22 cellular contexts compared by ENCODE assay signal in the genomic region with DNA sequence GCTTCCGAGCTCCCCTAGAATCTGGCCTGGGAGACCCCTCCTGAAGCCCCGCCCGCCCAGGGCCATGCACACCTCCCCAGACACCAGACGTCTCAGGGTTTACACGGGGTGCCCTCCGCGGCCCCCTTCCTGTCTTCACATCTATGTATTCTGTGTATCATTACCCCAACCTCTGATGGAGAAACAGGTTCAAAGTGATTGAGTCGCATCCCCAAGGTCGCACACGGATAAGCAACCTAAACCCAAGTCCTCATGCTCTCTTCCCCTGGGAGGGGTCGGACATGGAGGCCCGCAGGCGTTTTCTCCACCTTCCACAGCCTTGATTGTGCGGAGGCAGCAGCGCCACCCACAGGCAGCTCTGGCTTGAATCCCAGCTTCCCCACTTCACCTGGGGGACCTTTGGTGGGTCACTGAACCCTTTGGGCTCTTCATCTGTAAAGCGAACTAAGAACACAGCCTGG.
A peak's percentile ranks its signal among the peaks of the same experiment; 100 is the strongest.
DNase-seq lines count a peak whose midpoint lies in the region; TF ChIP-seq lines count a peak whose summit lies in the region.
"Had no signal": no experiment of that assay in that cellular context is flagged by ENCODE, and none has a peak within 500 bp of the region (broad histone marks: within the 10 kb centered on the region; RNA-seq: fewer than 3 reads in every experiment).

No MANE protein-coding gene starts in this region.

- peak overlapping the region; percentile 92 for H4K91ac ChIP-seq in trophoblast cell (ENCODE audit: low read depth, low read length)

- no peaks in the 10 kb centered on the region for H3K9me3 ChIP-seq in trophoblast cell (ENCODE audit: insufficient read depth, low read depth, low read length)
- H3K9me3 ChIP-seq in right atrium auricular region = no peaks in the 10 kb centered on the region
- H3K9me3 ChIP-seq: breast epithelium, gastroesophageal sphincter, prostate gland had no signal

- H3K4me1 ChIP-seq in trophoblast cell (ENCODE audit: control insufficient read depth in 1 of 2, insufficient read depth in 2 of 2, low read length in 2 of 2) = peaks cover 11 to 17% of the 10 kb centered on the region in 2 experiments
- H3K4me1 ChIP-seq in right atrium auricular region = peaks cover 0 to 14% of the 10 kb centered on the region in 2 donors
- H3K4me1 ChIP-seq: prostate gland had no signal

- WGBS in trophoblast cell (ENCODE audit: extremely low coverage, insufficient coverage, insufficient read length) = no CpG with 5 or more reads among the region's 16 CpGs

- intact Hi-C loops in CD14-positive monocyte (cut with micrococcal nuclease) = loop anchor here (5.0 kb wide), 2 partner anchors 43 to 77 kb away; no protein-coding TSS in a partner anchor

- no peak overlapping the region for H3K23ac ChIP-seq in trophoblast cell (ENCODE audit: low read length)

- H2BK120ac ChIP-seq in trophoblast cell (ENCODE audit: insufficient read depth, low read length, poor library complexity) = peak overlapping the region; percentile 94

- DNase-seq in CD14-positive monocyte (ENCODE audit: low spot score) (no peak), HL-60 (ENCODE audit: low read depth in 1 of 2, low spot score in 1 of 2) (peak in 1 of 2 experiments; percentile 47), coronary artery (ENCODE audit: low spot score) (peak; percentile 65), trophoblast cell (no peak), NCI-H2107 treated with DMSO at 0.1 percent for 48 hours (lab: John Stamatoyannopoulos, UW; ENCODE audit: unreplicated experiment) (no peak), right atrium auricular region (ENCODE audit: low spot score) (no peak), substantia nigra (lab: John Stamatoyannopoulos, UW) (no peak)
- DNase-seq: activated CD4-positive, CD25-positive, alpha-beta regulatory T cell treated with anti-CD3 and anti-CD28 coated beads, Interleukin-2, amount 50 U/mL, for 72 hours; COR-L47; dermis blood vessel endothelial cell; EL; erythroblast; Karpas-422; midbrain; NCI-H1092 treated with DMSO at 0.1 percent for 48 hours; NCI-H526; PC-9; stimulated activated CD8-positive, alpha-beta memory T cell treated with anti-CD3 and anti-CD28 coated beads, Interleukin-4, amount 100 ng/mL, for 48 hours had no signal

- H3K4me1 Mint-ChIP-seq in CD14-positive monocyte = peaks cover 60% of the 10 kb centered on the region

- H4K12ac ChIP-seq in trophoblast cell (ENCODE audit: low read depth, low read length) = no peak overlapping the region

- no peaks in the 10 kb centered on the region for H3K79me2 ChIP-seq in trophoblast cell (ENCODE audit: control insufficient read depth, insufficient read depth, low read length, poor library complexity)

- H3K9ac ChIP-seq in trophoblast cell (ENCODE audit: low read length) = no peak overlapping the region

- peaks cover 11 to 21% of the 10 kb centered on the region in 2 donors for H3K36me3 Mint-ChIP-seq in CD14-positive monocyte

- no peak overlapping the region for H4K8ac ChIP-seq in trophoblast cell (ENCODE audit: low read depth, low read length)

- no peak overlapping the region for H2BK5ac ChIP-seq in trophoblast cell (ENCODE audit: low read depth, low read length, poor library complexity)

- H3K18ac ChIP-seq in trophoblast cell (ENCODE audit: low read length) = no peak overlapping the region

- H2BK12ac ChIP-seq in trophoblast cell (ENCODE audit: low read length) = peak overlapping the region; percentile 88

- TF ChIP-seq CTCF in CD14-positive monocyte (IDR thresholded peaks at IDR 0.05) = peak; percentile 53
- peak; percentile 40 for TF ChIP-seq CTCF in HL-60 (IDR thresholded peaks at IDR 0.05; ENCODE audit: insufficient read depth, low read length)
- TF ChIP-seq CTCF in coronary artery (IDR thresholded peaks at IDR 0.05) = no peak
- no peak for TF ChIP-seq CTCF in right atrium auricular region (IDR thresholded peaks at IDR 0.05)

- no peak overlapping the region for H2AFZ ChIP-seq in trophoblast cell (ENCODE audit: insufficient read depth, low read length, poor library complexity)
- H2AFZ ChIP-seq: PC-9 had no signal

- peaks cover 0 to 7% (median 2%) of the 10 kb centered on the region in 3 donors for H3K27me3 Mint-ChIP-seq in CD14-positive monocyte (ENCODE audit: low read depth in 3 of 3)

- H3K4me3 Mint-ChIP-seq in CD14-positive monocyte = peak overlapping the region; percentile 85 to 98
- H3K4me3 Mint-ChIP-seq: activated T-helper 1 cell treated with anti-CD3 and anti-CD28 coated beads, Interleukin-12 subunit alpha, Interleukin-12 subunit beta, Interleukin-2, Interleukin-4 antibody, amounts not matched to agents 30 ng/mL and 10 ng/mL and 1 ng/mL, durations not matched to agents 14 hours and 24 hours and 36 hours had no signal

- H3K27ac Mint-ChIP-seq in CD14-positive monocyte = peak overlapping the region; percentile 70 to 98 (median 96)
- H3K27ac Mint-ChIP-seq: activated T-helper 1 cell treated with anti-CD3 and anti-CD28 coated beads, Interleukin-12 subunit alpha, Interleukin-12 subunit beta, Interleukin-2, Interleukin-4 antibody, amounts not matched to agents 30 ng/mL and 10 ng/mL and 1 ng/mL, durations not matched to agents 14 hours and 24 hours and 36 hours had no signal

- peaks cover 0 to 16% (median 14%) of the 10 kb centered on the region in 7 donors for H3K9me3 Mint-ChIP-seq in CD14-positive monocyte

- no peak overlapping the region for H3K14ac ChIP-seq in trophoblast cell (ENCODE audit: low read length)

- H3K79me1 ChIP-seq in trophoblast cell (ENCODE audit: low read length) = peaks cover 21% of the 10 kb centered on the region

- no peak overlapping the region for H3K4me2 ChIP-seq in trophoblast cell (ENCODE audit: low read length)
- H3K4me2 ChIP-seq: PC-9 had no signal

- H3K27me3 ChIP-seq in HL-60 (ENCODE audit: insufficient read depth, poor library complexity, severe bottlenecking) = no peaks in the 10 kb centered on the region
- no peaks in the 10 kb centered on the region for H3K27me3 ChIP-seq in trophoblast cell (ENCODE audit: insufficient read depth, low read length)
- no peaks in the 10 kb centered on the region for H3K27me3 ChIP-seq in right atrium auricular region
- H3K27me3 ChIP-seq: breast epithelium, gastroesophageal sphincter had no signal

- no peak overlapping the region for H3K4ac ChIP-seq in trophoblast cell (ENCODE audit: low read depth, low read length)

- H3K36me3 ChIP-seq in trophoblast cell (ENCODE audit: control insufficient read depth in 1 of 2, insufficient read depth in 2 of 2, low read length in 2 of 2) (no peaks in the 10 kb centered on the region), right atrium auricular region (no peaks in the 10 kb centered on the region)
- H3K36me3 ChIP-seq: breast epithelium, gastroesophageal sphincter, prostate gland had no signal

- H3K4me3 ChIP-seq in HL-60 (replicated peaks; ENCODE audit: insufficient read depth, low read length) = peak overlapping the region; percentile 49; the same call in 1 of the 2 replicates
- peak overlapping the region; percentile 67 for H3K4me3 ChIP-seq in coronary artery
- no peak overlapping the region for H3K4me3 ChIP-seq in trophoblast cell (ENCODE audit: low read depth, low read length)
- H3K4me3 ChIP-seq in right atrium auricular region = no peak overlapping the region
- H3K4me3 ChIP-seq: gastroesophageal sphincter, PC-9, prostate gland had no signal

- H2AK5ac ChIP-seq in trophoblast cell (ENCODE audit: low read length) = peak overlapping the region; percentile 21

- H3K27ac ChIP-seq in HL-60 (replicated peaks) = peak overlapping the region; percentile 86
- peak overlapping the region in 1 of 2 donors; percentile 85 for H3K27ac ChIP-seq in coronary artery
- H3K27ac ChIP-seq in trophoblast cell (ENCODE audit: low read depth, low read length) = no peak overlapping the region
- peak overlapping the region in 1 of 2 donors; percentile 31 for H3K27ac ChIP-seq in right atrium auricular region
- H3K27ac ChIP-seq in substantia nigra (ENCODE audit: low read depth, low read length, poor library complexity, severe bottlenecking) = no peak overlapping the region
- H3K27ac ChIP-seq: PC-9, prostate gland had no signal

Comparison
In these comparisons a context has a peak if more than half of its experiments do, and no peak if none do; other contexts are left out.
1. CTCF ChIP-seq: peak in CD14-positive monocyte (single experiment) and HL-60 (single experiment); none in coronary artery (single experiment) and right atrium auricular region (0 of 2).
2. H3K4me3 ChIP-seq: peak in HL-60 (single experiment) and coronary artery (single experiment); none in trophoblast cell (single experiment) and right atrium auricular region (0 of 2).